ENCODE assay signal across 2 cellular contexts in genomic region chr20:23084845-23085355, GRCh38.
TF ChIP-seq lines count a peak whose summit lies in the region.

No MANE protein-coding gene starts in this region.

TF ChIP-seq in IMR-90, 13 proteins besides CTCF, POLR2A, EP300 and RAD21:
- no peak for TF ChIP-seq MXI1 (IDR thresholded peaks at IDR 0.05; ENCODE audit: borderline replicate concordance, low read depth, low read length)
- no peak for TF ChIP-seq CHD1 (IDR thresholded peaks at IDR 0.05; ENCODE audit: low read depth, low read length)
- TF ChIP-seq NFE2L2 (IDR thresholded peaks at IDR 0.05; ENCODE audit: low read depth, low read length) = no peak

TF ChIP-seq in endothelial cell of umbilical vein, 7 proteins besides CTCF, POLR2A, EP300 and RAD21:
- TF ChIP-seq MAX (IDR thresholded peaks at IDR 0.05; ENCODE audit: insufficient read depth, insufficient read length) (peak; percentile 87), EZH2 (IDR thresholded peaks at IDR 0.05; ENCODE audit: borderline replicate concordance, low read depth, low read length, severe bottlenecking) (no peak), POLR2AphosphoS5 (IDR thresholded peaks at IDR 0.05; ENCODE audit: insufficient read depth, low read depth, low read length) (peak; percentile 85), MYC (IDR thresholded peaks at IDR 0.05; ENCODE audit: low read depth, low read length) (no peak), JUN (IDR thresholded peaks at IDR 0.05; ENCODE audit: borderline replicate concordance, insufficient read depth, insufficient read length, low read depth) (no peak), FOS (IDR thresholded peaks at IDR 0.05; ENCODE audit: borderline replicate concordance, insufficient read depth, low read length) (peak; percentile 63), GATA2 (IDR thresholded peaks at IDR 0.05; ENCODE audit: insufficient read depth, insufficient read length, low read depth, low read length) (no peak)
TF ChIP-seq in endothelial cell of umbilical vein: peak in this region for 3.
